ENCODE assay signal across 2 cellular contexts in the genomic region with DNA sequence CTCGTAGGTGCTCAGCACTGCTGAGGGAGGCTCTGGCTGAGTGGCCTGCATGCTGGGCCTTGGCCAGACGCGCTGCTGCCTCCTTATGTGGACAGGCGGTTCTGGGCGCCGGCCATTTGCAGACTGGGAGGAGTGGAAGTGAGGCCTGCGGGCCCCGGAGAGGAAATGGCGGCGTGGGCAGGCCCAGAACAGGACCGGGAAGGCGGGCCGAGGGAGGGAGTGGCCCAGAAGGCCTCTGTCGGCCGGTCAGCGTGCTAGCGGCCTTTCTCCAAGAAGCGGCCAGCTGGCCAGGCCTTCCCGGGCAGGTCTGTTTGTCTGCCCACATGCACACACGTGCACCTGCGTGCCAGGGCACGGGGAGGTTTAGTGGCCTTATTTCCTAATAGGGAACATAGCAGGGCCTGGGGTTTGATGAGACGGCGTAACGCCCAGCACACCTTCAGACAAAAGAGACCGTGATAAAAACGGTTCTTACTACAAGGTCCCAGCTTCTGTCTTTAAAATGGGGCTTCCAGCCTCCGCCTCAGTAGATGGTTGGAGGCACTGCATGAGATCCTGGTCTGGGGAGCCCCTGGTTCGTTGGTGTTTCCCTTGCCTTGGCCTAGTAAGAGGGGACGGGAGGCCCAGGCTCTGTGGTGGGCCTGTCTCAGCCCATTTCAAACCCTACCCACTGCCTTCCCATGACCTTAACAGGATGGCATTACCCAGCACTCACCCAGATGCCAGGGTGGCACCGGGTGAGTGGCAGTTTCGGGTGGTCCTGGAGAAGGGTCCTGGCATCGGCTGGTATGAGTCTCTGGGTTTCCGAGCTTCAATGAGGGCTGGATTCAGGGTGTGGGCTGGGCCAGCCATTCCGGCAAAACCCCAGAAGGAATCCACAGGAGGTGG.
A peak's percentile ranks its signal among the peaks of the same experiment; 100 is the strongest.
TF ChIP-seq lines count a peak whose summit lies in the region.

No MANE protein-coding gene starts in this region.

TF ChIP-seq in IMR-90, 13 proteins besides CTCF, POLR2A, EP300 and RAD21 (continued from another document):
- TF ChIP-seq, protein P1, sequence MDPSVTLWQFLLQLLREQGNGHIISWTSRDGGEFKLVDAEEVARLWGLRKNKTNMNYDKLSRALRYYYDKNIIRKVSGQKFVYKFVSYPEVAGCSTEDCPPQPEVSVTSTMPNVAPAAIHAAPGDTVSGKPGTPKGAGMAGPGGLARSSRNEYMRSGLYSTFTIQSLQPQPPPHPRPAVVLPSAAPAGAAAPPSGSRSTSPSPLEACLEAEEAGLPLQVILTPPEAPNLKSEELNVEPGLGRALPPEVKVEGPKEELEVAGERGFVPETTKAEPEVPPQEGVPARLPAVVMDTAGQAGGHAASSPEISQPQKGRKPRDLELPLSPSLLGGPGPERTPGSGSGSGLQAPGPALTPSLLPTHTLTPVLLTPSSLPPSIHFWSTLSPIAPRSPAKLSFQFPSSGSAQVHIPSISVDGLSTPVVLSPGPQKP (IDR thresholded peaks at IDR 0.05; ENCODE audit: borderline replicate concordance, low read depth, low read length): no peak

TF ChIP-seq in liver, 16 proteins besides CTCF, POLR2A, EP300 and RAD21 (continued from another document):
- TF ChIP-seq, protein P2, sequence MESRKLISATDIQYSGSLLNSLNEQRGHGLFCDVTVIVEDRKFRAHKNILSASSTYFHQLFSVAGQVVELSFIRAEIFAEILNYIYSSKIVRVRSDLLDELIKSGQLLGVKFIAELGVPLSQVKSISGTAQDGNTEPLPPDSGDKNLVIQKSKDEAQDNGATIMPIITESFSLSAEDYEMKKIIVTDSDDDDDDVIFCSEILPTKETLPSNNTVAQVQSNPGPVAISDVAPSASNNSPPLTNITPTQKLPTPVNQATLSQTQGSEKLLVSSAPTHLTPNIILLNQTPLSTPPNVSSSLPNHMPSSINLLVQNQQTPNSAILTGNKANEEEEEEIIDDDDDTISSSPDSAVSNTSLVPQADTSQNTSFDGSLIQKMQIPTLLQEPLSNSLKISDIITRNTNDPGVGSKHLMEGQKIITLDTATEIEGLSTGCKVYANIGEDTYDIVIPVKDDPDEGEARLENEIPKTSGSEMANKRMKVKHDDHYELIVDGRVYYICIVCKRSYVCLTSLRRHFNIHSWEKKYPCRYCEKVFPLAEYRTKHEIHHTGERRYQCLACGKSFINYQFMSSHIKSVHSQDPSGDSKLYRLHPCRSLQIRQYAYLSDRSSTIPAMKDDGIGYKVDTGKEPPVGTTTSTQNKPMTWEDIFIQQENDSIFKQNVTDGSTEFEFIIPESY (IDR thresholded peaks at IDR 0.05): peak; percentile 68
- TF ChIP-seq, protein P3, sequence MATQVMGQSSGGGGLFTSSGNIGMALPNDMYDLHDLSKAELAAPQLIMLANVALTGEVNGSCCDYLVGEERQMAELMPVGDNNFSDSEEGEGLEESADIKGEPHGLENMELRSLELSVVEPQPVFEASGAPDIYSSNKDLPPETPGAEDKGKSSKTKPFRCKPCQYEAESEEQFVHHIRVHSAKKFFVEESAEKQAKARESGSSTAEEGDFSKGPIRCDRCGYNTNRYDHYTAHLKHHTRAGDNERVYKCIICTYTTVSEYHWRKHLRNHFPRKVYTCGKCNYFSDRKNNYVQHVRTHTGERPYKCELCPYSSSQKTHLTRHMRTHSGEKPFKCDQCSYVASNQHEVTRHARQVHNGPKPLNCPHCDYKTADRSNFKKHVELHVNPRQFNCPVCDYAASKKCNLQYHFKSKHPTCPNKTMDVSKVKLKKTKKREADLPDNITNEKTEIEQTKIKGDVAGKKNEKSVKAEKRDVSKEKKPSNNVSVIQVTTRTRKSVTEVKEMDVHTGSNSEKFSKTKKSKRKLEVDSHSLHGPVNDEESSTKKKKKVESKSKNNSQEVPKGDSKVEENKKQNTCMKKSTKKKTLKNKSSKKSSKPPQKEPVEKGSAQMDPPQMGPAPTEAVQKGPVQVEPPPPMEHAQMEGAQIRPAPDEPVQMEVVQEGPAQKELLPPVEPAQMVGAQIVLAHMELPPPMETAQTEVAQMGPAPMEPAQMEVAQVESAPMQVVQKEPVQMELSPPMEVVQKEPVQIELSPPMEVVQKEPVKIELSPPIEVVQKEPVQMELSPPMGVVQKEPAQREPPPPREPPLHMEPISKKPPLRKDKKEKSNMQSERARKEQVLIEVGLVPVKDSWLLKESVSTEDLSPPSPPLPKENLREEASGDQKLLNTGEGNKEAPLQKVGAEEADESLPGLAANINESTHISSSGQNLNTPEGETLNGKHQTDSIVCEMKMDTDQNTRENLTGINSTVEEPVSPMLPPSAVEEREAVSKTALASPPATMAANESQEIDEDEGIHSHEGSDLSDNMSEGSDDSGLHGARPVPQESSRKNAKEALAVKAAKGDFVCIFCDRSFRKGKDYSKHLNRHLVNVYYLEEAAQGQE (IDR thresholded peaks at IDR 0.05): peak; percentile 63
- TF ChIP-seq SP1 (IDR thresholded peaks at IDR 0.05) (peak; percentile 9), HNF4A (conservative IDR thresholded peaks at IDR 0.05) (peak in 1 of 2 donors; percentile 73), YY1 (IDR thresholded peaks at IDR 0.05) (peak; percentile 99), RXRA (IDR thresholded peaks at IDR 0.05) (peak; percentile 24 to 83)
- TF ChIP-seq, protein P4, sequence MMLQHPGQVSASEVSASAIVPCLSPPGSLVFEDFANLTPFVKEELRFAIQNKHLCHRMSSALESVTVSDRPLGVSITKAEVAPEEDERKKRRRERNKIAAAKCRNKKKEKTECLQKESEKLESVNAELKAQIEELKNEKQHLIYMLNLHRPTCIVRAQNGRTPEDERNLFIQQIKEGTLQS (IDR thresholded peaks at IDR 0.05): no peak
- TF ChIP-seq, protein P5, sequence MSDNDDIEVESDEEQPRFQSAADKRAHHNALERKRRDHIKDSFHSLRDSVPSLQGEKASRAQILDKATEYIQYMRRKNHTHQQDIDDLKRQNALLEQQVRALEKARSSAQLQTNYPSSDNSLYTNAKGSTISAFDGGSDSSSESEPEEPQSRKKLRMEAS (IDR thresholded peaks at IDR 0.05): peak; percentile 98
